8 cellular contexts compared by ENCODE assay signal in the genomic region with DNA sequence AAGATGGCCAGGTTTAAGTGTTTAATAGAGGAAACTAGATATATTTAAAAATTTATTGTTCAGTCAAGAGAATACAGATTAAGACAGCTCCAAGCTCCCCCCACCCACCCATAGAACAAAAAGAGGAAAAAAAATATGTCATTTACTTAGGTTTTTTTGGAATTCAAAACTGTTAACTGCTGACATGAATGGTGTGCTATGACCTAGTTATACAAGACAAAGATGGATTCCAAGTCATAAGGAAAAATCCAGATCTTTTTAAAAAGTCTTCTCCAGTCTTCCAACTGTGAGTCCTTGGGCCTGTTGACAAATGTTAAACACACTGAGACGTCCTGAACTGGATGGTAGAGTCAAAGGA. TPM values are rescaled to one million over a fixed set of nuclear protein-coding genes. Genes with fewer than 3 reads are reported as not detected.
DNase-seq lines count a peak whose midpoint lies in the region; ATAC-seq and TF ChIP-seq lines count a peak whose summit lies in the region.

No MANE protein-coding gene starts in this region.

- peak overlapping the region; percentile 98 to 99 for H3K27ac ChIP-seq in SK-N-SH (ENCODE audit: low read depth in 2 of 2, low read length in 1 of 2)
- peak overlapping the region; percentile 97 to 100 (median 99) for H3K27ac ChIP-seq in gastrocnemius medialis

- peaks cover 72% of the 10 kb centered on the region for H3K79me2 ChIP-seq in SK-N-SH (ENCODE audit: insufficient read depth)

- H3K27me3 ChIP-seq in SK-N-SH (ENCODE audit: insufficient read depth) (no peaks in the 10 kb centered on the region), gastrocnemius medialis (no peaks in the 10 kb centered on the region)

- POLR2A ChIA-PET in SK-N-SH (lab: Yijun Ruan, JAX), result interaction anchor here (0.6 to 3.4 kb wide), 4 partner anchors 9 to 221 kb away, joined by 3 to 30 read pairs (median 4); a partner anchor contains a TSS

- TF ChIP-seq CTCF in GM12875 (IDR thresholded peaks at IDR 0.05; ENCODE audit: borderline replicate concordance, insufficient read depth, low read depth, low read length) (no peak), SK-N-SH (IDR thresholded peaks at IDR 0.05) (no peak), fibroblast of pulmonary artery (IDR thresholded peaks at IDR 0.05; ENCODE audit: low read length, missing control alignments) (no peak), gastrocnemius medialis (IDR thresholded peaks at IDR 0.05 in 4 of 5, conservative IDR thresholded peaks at IDR 0.05 in 1 of 5) (no peak)

- H3K9ac ChIP-seq in SK-N-SH, result peak overlapping the region; percentile 88

- peaks cover 39% of the 10 kb centered on the region for H3F3A ChIP-seq in SK-N-SH (replicated peaks; ENCODE audit: insufficient read depth)

- no peak for TF ChIP-seq RAD21 in SK-N-SH (IDR thresholded peaks at IDR 0.05; ENCODE audit: low read length)

- TF ChIP-seq POLR2A in gastrocnemius medialis (IDR thresholded peaks at IDR 0.05), result no peak

- intact Hi-C loops in gastrocnemius medialis (cut with DNase I; ENCODE audit: low total_unique reads), result no loop called here

- H3K36me3 ChIP-seq in SK-N-SH (replicated peaks in 1 of 2; ENCODE audit: control insufficient read depth in 1 of 2, insufficient read depth in 2 of 2, low read length in 1 of 2), result peaks cover 7 to 11% of the 10 kb centered on the region in 2 experiments
- H3K36me3 ChIP-seq in gastrocnemius medialis, result peaks cover 0 to under 1% of the 10 kb centered on the region in 2 donors

- H3K9me2 ChIP-seq in SK-N-SH, result no peaks in the 10 kb centered on the region

- peak overlapping the region; percentile 91 for H3K4me3 ChIP-seq in GM12875 (ENCODE audit: low read depth, low read length)
- peak overlapping the region; percentile 70 to 73 for H3K4me3 ChIP-seq in SK-N-SH (ENCODE audit: low read depth in 2 of 2, low read length in 1 of 2)
- H3K4me3 ChIP-seq in fibroblast of pulmonary artery (replicated peaks; ENCODE audit: low read depth, low read length), result peak overlapping the region; percentile 78
- H3K4me3 ChIP-seq in gastrocnemius medialis, result peak overlapping the region; percentile 66 to 86 (median 75)

- no peak for DNase-seq in SK-N-SH
- no peak for DNase-seq in fibroblast of pulmonary artery (ENCODE audit: low read depth)
- no peak for DNase-seq in gastrocnemius medialis
- DNase-seq in NCI-H1092 (lab: John Stamatoyannopoulos, UW), result no peak
- no peak for DNase-seq in HUDEP-2 (lab: John Stamatoyannopoulos, UW; ENCODE audit: unreplicated experiment in 76 of 76)
- no peak for DNase-seq in iPS-NIHi7 (ENCODE audit: extremely low spot score)

- 0% methylated on average over 1 of the region's 1 CpG for WGBS in SK-N-SH (ENCODE audit: low lambda C conversion rate)

- H4K20me1 ChIP-seq in SK-N-SH (ENCODE audit: insufficient read depth), result peaks cover 8% of the 10 kb centered on the region

- no peak overlapping the region for H2AFZ ChIP-seq in SK-N-SH (ENCODE audit: low read depth)

- H3K4me1 ChIP-seq in SK-N-SH (ENCODE audit: control insufficient read depth in 1 of 2, insufficient read depth in 2 of 2, low read depth in 1 of 2, low read length in 1 of 2) (peaks cover 24 to 36% of the 10 kb centered on the region in 2 experiments), gastrocnemius medialis (peaks cover 44 to 45% of the 10 kb centered on the region in 2 donors)

- H3K9me3 ChIP-seq in SK-N-SH (no peaks in the 10 kb centered on the region), gastrocnemius medialis (no peaks in the 10 kb centered on the region)

- TF ChIP-seq EP300 in SK-N-SH (IDR thresholded peaks at IDR 0.05; ENCODE audit: borderline replicate concordance in 1 of 2, low read depth in 1 of 2, low read length in 1 of 2), result no peak

- H3K4me2 ChIP-seq in SK-N-SH, result peak overlapping the region; percentile 77

- no peak for ATAC-seq in gastrocnemius medialis
- no peak for ATAC-seq in GM19023 (IDR thresholded peaks at IDR 0.05; ENCODE audit: unreplicated experiment)

- in situ Hi-C loops in gastrocnemius medialis (cut with MboI; ENCODE audit: low sequenced_read_pairs in 4 of 4), result no loop called here

- CTCF ChIA-PET in SK-N-SH (lab: Yijun Ruan, JAX), result interaction anchor here (0.7 to 18.3 kb wide), 7 partner anchors 7 to 249 kb away, joined by 3 to 675 read pairs (median 4); a partner anchor contains a TSS

TF ChIP-seq in SK-N-SH, 30 proteins besides CTCF, POLR2A, EP300 and RAD21:
- TF ChIP-seq, protein P1, sequence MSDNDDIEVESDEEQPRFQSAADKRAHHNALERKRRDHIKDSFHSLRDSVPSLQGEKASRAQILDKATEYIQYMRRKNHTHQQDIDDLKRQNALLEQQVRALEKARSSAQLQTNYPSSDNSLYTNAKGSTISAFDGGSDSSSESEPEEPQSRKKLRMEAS (IDR thresholded peaks at IDR 0.05; ENCODE audit: low read depth), result no peak
- TF ChIP-seq POLR2AphosphoS5 (IDR thresholded peaks at IDR 0.05; ENCODE audit: low read depth, low read length), result no peak
- 0 out of 2 replicates have a peak, but pooled peaks have one; percentile 1 for TF ChIP-seq JUND (IDR thresholded peaks at IDR 0.05)
- no peak for TF ChIP-seq SIN3A (IDR thresholded peaks at IDR 0.05; ENCODE audit: borderline replicate concordance, low read depth, low read length)
- no peak for TF ChIP-seq MEF2A (IDR thresholded peaks at IDR 0.05; ENCODE audit: borderline replicate concordance, low read depth)
- TF ChIP-seq, protein P2, sequence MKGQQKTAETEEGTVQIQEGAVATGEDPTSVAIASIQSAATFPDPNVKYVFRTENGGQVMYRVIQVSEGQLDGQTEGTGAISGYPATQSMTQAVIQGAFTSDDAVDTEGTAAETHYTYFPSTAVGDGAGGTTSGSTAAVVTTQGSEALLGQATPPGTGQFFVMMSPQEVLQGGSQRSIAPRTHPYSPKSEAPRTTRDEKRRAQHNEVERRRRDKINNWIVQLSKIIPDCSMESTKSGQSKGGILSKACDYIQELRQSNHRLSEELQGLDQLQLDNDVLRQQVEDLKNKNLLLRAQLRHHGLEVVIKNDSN (IDR thresholded peaks at IDR 0.05; ENCODE audit: borderline replicate concordance, low read depth), result no peak

RNA-seq across cellular contexts. Expression of a gene that starts 1.3 kb away (rescaled TPM):
- 1.2 and 2.0 TPM in 2 replicates for polyA plus RNA-seq in SK-N-SH (2012; rRNA removed)
- 1.5 and 1.8 TPM in 2 replicates for polyA plus RNA-seq in SK-N-SH (2012; cell fraction: cytosol; rRNA removed)
- 8.4 and 11.5 TPM in 2 replicates for polyA plus RNA-seq in SK-N-SH (2012; cell fraction: nucleus; rRNA removed)
- total RNA-seq in gastrocnemius medialis, result 1 to 10 TPM; 2.2 to 9.3 (median 6.2) TPM

RNA-seq across cellular contexts. Expression of a gene that starts 9.0 kb away (rescaled TPM):
- polyA plus RNA-seq in SK-N-SH (2012; rRNA removed), result 5.0 and 5.3 TPM in 2 replicates
- 2.3 and 2.8 TPM in 2 replicates for polyA plus RNA-seq in SK-N-SH (2012; cell fraction: cytosol; rRNA removed)
- 19.5 and 20.2 TPM in 2 replicates for polyA plus RNA-seq in SK-N-SH (2012; cell fraction: nucleus; rRNA removed)
- 1 to 10 TPM; 2.9 to 6.8 (median 4.1) TPM for total RNA-seq in gastrocnemius medialis

RNA-seq across cellular contexts. Expression of a gene that starts 56.2 kb away (rescaled TPM):
- 1.8 and 1.9 TPM in 2 replicates for polyA plus RNA-seq in SK-N-SH (2012; rRNA removed)
- polyA plus RNA-seq in SK-N-SH (2012; cell fraction: cytosol; rRNA removed), result 2.0 TPM in 2 replicates
- polyA plus RNA-seq in SK-N-SH (2012; cell fraction: nucleus; rRNA removed), result 2.2 and 2.8 TPM in 2 replicates
- 1 to 10 TPM in 3 of 4 donors, not detected in 1; 2.0 to 5.0 (median 2.0) TPM for total RNA-seq in gastrocnemius medialis
